ENCODE assay signal across 25 cellular contexts in the genomic region with DNA sequence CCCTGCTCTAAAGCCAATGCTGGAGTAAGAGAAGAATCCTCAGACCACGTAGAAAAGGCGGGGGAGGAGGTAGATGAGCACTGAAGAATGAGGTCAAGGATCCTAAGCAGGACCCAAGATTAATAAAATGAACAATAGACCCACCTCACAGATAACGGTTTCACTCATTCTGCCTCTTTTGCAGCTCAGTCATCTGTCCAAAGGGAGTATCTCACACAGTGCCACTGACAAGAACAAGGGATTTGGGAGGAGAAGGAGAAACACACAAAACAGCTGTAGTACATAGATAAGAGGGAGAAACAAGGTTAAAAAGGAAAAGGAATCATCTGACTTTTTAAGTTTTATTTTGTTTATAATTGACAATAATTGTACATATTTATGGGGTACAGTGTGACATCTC.
"Had no signal": no experiment of that assay in that cellular context is flagged by ENCODE, and none has a peak within 500 bp of the region (broad histone marks: within the 10 kb centered on the region; RNA-seq: fewer than 3 reads in every experiment).

No MANE protein-coding gene starts in this region.

- DNase-seq: cortex of kidney; effector CD8-positive, alpha-beta T cell; effector memory CD8-positive, alpha-beta T cell; endodermal cell; erythroblast; esophagus squamous epithelium; foreskin fibroblast; foreskin melanocyte; gastrocnemius medialis; glutamatergic neuron; head of caudate nucleus; heart right ventricle; hippocampal formation; left cardiac atrium; left lung; left ventricle myocardium superior; lower lobe of right lung; mesenchymal stem cell; mucosa of descending colon; naive B cell; naive thymus-derived CD8-positive, alpha-beta T cell had no signal

- ATAC-seq: effector memory CD8-positive, alpha-beta T cell; esophagus mucosa; gastrocnemius medialis; heart right ventricle; left cardiac atrium; left lung; left ventricle myocardium superior; lower lobe of right lung; mucosa of descending colon; naive thymus-derived CD8-positive, alpha-beta T cell had no signal

- FAIRE-seq: endometrium, islet of Langerhans, keratinocyte had no signal
